ENCODE assay signal across 16 cellular contexts in the genomic region with DNA sequence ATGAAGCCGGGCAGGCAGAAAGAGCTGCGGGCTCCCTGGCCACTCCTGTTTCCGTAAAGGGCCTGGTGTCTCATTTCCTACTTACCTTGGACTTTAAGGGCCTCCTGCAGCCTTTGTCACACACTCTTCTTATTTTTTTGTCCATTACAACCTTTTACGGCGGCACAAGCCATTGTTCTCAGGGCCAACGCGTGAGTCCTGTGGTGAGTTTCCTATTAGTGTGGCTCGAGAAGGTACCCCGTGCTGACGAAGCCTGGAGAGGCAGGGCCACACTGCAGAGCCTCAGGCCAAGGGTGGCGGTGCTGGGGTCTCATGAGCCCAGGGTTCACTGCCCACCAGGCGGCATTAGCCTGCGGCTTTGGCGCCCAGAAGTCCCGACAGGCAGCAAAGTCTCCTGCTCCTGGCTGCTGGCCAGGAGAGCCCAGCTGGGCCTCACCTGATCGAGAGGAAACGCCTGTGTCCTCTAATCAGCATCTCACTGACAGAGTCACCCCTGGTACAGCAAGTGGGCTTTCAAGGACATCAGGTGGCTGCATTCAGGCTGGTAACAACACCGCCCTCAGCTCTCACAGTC.
A peak's percentile ranks its signal among the peaks of the same experiment; 100 is the strongest.
DNase-seq lines count a peak whose midpoint lies in the region; ATAC-seq and TF ChIP-seq lines count a peak whose summit lies in the region.
"Had no signal": no experiment of that assay in that cellular context is flagged by ENCODE, and none has a peak within 500 bp of the region (broad histone marks: within the 10 kb centered on the region; RNA-seq: fewer than 3 reads in every experiment).

No MANE protein-coding gene starts in this region.

- H3K9me3 Mint-ChIP-seq in activated CD4-positive, alpha-beta memory T cell treated with anti-CD3 and anti-CD28 coated beads, Interleukin-2, amount 10 ng/mL, durations not matched to agents 7 days and 5 days: no peaks in the 10 kb centered on the region
- H3K9me3 Mint-ChIP-seq: T-cell had no signal

- no peak overlapping the region for H3K27ac Mint-ChIP-seq in activated CD4-positive, alpha-beta memory T cell treated with anti-CD3 and anti-CD28 coated beads, Interleukin-2, amount 10 ng/mL, durations not matched to agents 7 days and 5 days
- H3K27ac Mint-ChIP-seq: T-cell had no signal

- ATAC-seq in HG02642 (IDR thresholded peaks at IDR 0.05; ENCODE audit: poor library complexity, unreplicated experiment): no peak
- ATAC-seq in sciatic nerve: no peak
- ATAC-seq: GM12878, T-cell had no signal

- H3K36me3 Mint-ChIP-seq in activated CD4-positive, alpha-beta memory T cell treated with anti-CD3 and anti-CD28 coated beads, Interleukin-2, amount 10 ng/mL, durations not matched to agents 7 days and 5 days (ENCODE audit: low read depth): no peaks in the 10 kb centered on the region
- H3K36me3 Mint-ChIP-seq: T-cell had no signal

- CTCF ChIA-PET in activated CD4-positive, alpha-beta memory T cell treated with anti-CD3 and anti-CD28 coated beads, Interleukin-2, amount 10 ng/mL, durations not matched to agents 7 days and 5 days (lab: Charles Lee): no interaction called here

- H3K4me1 ChIP-seq in BLaER1: peaks cover 98% of the 10 kb centered on the region

- POLR2A ChIA-PET in activated CD4-positive, alpha-beta memory T cell treated with anti-CD3 and anti-CD28 coated beads, Interleukin-2, amount 10 ng/mL, durations not matched to agents 7 days and 5 days (lab: Charles Lee): no interaction called here

- intact Hi-C loops in sciatic nerve (cut with DNase I): no loop called here

- no peaks in the 10 kb centered on the region for H4K20me1 ChIP-seq in BLaER1

- peaks cover 36% of the 10 kb centered on the region for H3K4me1 Mint-ChIP-seq in activated CD4-positive, alpha-beta memory T cell treated with anti-CD3 and anti-CD28 coated beads, Interleukin-2, amount 10 ng/mL, durations not matched to agents 7 days and 5 days

- H3K9ac ChIP-seq in BLaER1: no peak overlapping the region

- no peaks in the 10 kb centered on the region for H3K27me3 ChIP-seq in BLaER1

- no peak overlapping the region for H3K4me3 Mint-ChIP-seq in activated CD4-positive, alpha-beta memory T cell treated with anti-CD3 and anti-CD28 coated beads, Interleukin-2, amount 10 ng/mL, durations not matched to agents 7 days and 5 days
- H3K4me3 Mint-ChIP-seq: T-cell had no signal

- TF ChIP-seq EP300 in Ishikawa (IDR thresholded peaks at IDR 0.05; ENCODE audit: borderline replicate concordance): no peak

- H3K9me3 ChIP-seq in BLaER1: no peaks in the 10 kb centered on the region

- no peak for TF ChIP-seq RAD21 in Ishikawa (IDR thresholded peaks at IDR 0.05; ENCODE audit: low read depth)

- H3K4me2 ChIP-seq in BLaER1: peak overlapping the region; percentile 92
- H3K4me2 ChIP-seq: PC-9 had no signal

- no peak overlapping the region for H3K27ac ChIP-seq in BLaER1
- H3K27ac ChIP-seq: epithelial cell of prostate, PC-9 had no signal

- no peaks in the 10 kb centered on the region for H3K36me3 ChIP-seq in BLaER1

- DNase-seq in NCI-H345 (lab: John Stamatoyannopoulos, UW) (peak; percentile 86), left kidney (ENCODE audit: low read depth, low spot score) (peak; percentile 60), retina (no peak), sciatic nerve (ENCODE audit: low spot score) (no peak)
- no peak for DNase-seq in activated CD4-positive, alpha-beta memory T cell treated with anti-CD3 and anti-CD28 coated beads, Interleukin-2, amount 10 ng/mL, durations not matched to agents 7 days and 5 days
- DNase-seq: activated CD4-positive, CD25-positive, alpha-beta regulatory T cell treated with anti-CD3 and anti-CD28 coated beads, Interleukin-2, amount 50 U/mL, for 72 hours; activated T-cell treated with anti-CD3 and anti-CD28 coated beads, Interleukin-2, amount 50 U/mL, for 48 hours; IMR-90; kidney; PC-9; T-cell had no signal

- no peak overlapping the region for H3K4me3 ChIP-seq in BLaER1
- H3K4me3 ChIP-seq: GM12878, PC-9 had no signal

- peaks cover 25% of the 10 kb centered on the region for H3K27me3 Mint-ChIP-seq in activated CD4-positive, alpha-beta memory T cell treated with anti-CD3 and anti-CD28 coated beads, Interleukin-2, amount 10 ng/mL, durations not matched to agents 7 days and 5 days

TF ChIP-seq in Ishikawa, 13 proteins besides CTCF, POLR2A, EP300 and RAD21:
- TF ChIP-seq TEAD4 (IDR thresholded peaks at IDR 0.05): no peak
- no peak for TF ChIP-seq EGR1 (IDR thresholded peaks at IDR 0.05)
- no peak for TF ChIP-seq FOXM1 (IDR thresholded peaks at IDR 0.05; ENCODE audit: borderline replicate concordance, low read depth)
- no peak for TF ChIP-seq YY1 (IDR thresholded peaks at IDR 0.05; ENCODE audit: low read depth)
- TF ChIP-seq ZBTB7A (IDR thresholded peaks at IDR 0.05; ENCODE audit: low read depth): 0 out of 2 replicates have a peak, but pooled peaks have one; percentile 57
- TF ChIP-seq, protein P1, sequence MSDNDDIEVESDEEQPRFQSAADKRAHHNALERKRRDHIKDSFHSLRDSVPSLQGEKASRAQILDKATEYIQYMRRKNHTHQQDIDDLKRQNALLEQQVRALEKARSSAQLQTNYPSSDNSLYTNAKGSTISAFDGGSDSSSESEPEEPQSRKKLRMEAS (IDR thresholded peaks at IDR 0.05): peak; percentile 50
- TF ChIP-seq, protein P2, sequence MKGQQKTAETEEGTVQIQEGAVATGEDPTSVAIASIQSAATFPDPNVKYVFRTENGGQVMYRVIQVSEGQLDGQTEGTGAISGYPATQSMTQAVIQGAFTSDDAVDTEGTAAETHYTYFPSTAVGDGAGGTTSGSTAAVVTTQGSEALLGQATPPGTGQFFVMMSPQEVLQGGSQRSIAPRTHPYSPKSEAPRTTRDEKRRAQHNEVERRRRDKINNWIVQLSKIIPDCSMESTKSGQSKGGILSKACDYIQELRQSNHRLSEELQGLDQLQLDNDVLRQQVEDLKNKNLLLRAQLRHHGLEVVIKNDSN (IDR thresholded peaks at IDR 0.05): 0 out of 2 replicates have a peak, but pooled peaks have one; percentile 25
- 0 out of 2 replicates have a peak, but pooled peaks have one; percentile 19 for TF ChIP-seq TAF1 (IDR thresholded peaks at IDR 0.05; ENCODE audit: low read depth)
- TF ChIP-seq, protein P3, sequence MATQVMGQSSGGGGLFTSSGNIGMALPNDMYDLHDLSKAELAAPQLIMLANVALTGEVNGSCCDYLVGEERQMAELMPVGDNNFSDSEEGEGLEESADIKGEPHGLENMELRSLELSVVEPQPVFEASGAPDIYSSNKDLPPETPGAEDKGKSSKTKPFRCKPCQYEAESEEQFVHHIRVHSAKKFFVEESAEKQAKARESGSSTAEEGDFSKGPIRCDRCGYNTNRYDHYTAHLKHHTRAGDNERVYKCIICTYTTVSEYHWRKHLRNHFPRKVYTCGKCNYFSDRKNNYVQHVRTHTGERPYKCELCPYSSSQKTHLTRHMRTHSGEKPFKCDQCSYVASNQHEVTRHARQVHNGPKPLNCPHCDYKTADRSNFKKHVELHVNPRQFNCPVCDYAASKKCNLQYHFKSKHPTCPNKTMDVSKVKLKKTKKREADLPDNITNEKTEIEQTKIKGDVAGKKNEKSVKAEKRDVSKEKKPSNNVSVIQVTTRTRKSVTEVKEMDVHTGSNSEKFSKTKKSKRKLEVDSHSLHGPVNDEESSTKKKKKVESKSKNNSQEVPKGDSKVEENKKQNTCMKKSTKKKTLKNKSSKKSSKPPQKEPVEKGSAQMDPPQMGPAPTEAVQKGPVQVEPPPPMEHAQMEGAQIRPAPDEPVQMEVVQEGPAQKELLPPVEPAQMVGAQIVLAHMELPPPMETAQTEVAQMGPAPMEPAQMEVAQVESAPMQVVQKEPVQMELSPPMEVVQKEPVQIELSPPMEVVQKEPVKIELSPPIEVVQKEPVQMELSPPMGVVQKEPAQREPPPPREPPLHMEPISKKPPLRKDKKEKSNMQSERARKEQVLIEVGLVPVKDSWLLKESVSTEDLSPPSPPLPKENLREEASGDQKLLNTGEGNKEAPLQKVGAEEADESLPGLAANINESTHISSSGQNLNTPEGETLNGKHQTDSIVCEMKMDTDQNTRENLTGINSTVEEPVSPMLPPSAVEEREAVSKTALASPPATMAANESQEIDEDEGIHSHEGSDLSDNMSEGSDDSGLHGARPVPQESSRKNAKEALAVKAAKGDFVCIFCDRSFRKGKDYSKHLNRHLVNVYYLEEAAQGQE (IDR thresholded peaks at IDR 0.05; ENCODE audit: low read depth): no peak
- peak; percentile 81 for TF ChIP-seq NFIC (IDR thresholded peaks at IDR 0.05)
- no peak for TF ChIP-seq TCF12 (IDR thresholded peaks at IDR 0.05; ENCODE audit: low read depth)
- no peak for TF ChIP-seq CREB1 (IDR thresholded peaks at IDR 0.05; ENCODE audit: low read depth)
- TF ChIP-seq CEBPB (IDR thresholded peaks at IDR 0.05): no peak

Comparison
In these comparisons a context has a peak if more than half of its experiments do, and no peak if none do; other contexts are left out.
1. DNase-seq: peak in NCI-H345 (single experiment) and left kidney (single experiment); none in retina (single experiment), sciatic nerve (single experiment) and activated CD4-positive, alpha-beta memory T cell treated with anti-CD3 and anti-CD28 coated beads, Interleukin-2, amount 10 ng/mL, durations not matched to agents 7 days and 5 days (single experiment).